Comparison of ENCODE assay signal across 8 cellular contexts in the genomic region with DNA sequence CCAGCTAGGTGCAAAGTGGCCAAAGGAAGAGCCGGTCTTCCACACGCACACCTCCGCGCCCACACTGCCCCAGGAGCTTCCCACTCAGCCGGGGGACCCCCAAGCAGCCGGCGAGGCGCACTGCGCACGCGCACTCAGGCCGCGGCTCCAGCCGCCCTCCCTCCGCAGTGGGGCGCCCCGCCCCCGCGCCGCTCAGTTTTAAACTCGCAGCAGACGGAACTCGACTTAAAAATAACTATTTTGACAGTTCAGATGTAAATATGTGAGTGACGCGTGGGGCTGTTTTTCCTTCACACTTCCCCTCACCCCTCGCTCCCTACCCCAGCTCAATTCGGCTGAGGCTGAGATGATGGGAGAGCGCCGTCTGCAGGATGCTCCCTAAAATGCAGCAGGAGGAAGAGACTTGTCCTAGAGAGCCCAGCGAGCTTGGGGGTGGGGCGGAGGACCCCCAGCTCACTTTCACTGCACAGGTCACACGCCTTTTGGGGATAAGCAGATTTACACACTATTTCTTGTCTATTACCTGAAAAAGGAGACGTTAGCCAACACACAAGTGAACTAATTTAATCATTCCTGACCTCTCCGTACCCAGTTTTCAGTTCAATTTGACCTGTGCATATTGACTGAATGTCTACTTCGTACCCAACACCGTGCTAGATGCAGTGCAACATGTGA.
DNase-seq lines count a peak whose midpoint lies in the region; ATAC-seq and TF ChIP-seq lines count a peak whose summit lies in the region.

No MANE protein-coding gene starts in this region.

- no peak overlapping the region for H3K27ac ChIP-seq in substantia nigra (ENCODE audit: low read depth, low read length, poor library complexity, severe bottlenecking)

- peak overlapping the region; percentile 46 to 54 for H3K4me3 ChIP-seq in foreskin fibroblast (ENCODE audit: low read depth in 1 of 2, low read length in 2 of 2)

- DNase-seq in NOMO-1 treated with DMSO at 0.1 percent for 48 hours (lab: John Stamatoyannopoulos, UW; ENCODE audit: unreplicated experiment) (peak; percentile 60), foreskin fibroblast (peak in 1 of 2 donors; percentile 52), nephron progenitor cell (peak; percentile 75), substantia nigra (lab: John Stamatoyannopoulos, UW) (peak in 37 of 49 donors; percentile 11 to 76 (median 42))
- peak; percentile 26 for DNase-seq in activated effector memory CD4-positive, alpha-beta T cell treated with Interleukin-2 at 50 U/mL for 16 hours

- TF ChIP-seq CTCF in GM12874 (IDR thresholded peaks at IDR 0.05; ENCODE audit: insufficient read depth, low read depth, low read length) (peak; percentile 77), foreskin fibroblast (IDR thresholded peaks at IDR 0.05; ENCODE audit: low read depth, low read length) (peak; percentile 89), nephron progenitor cell (IDR thresholded peaks at IDR 0.05) (peak; percentile 84)

- peaks cover 17% of the 10 kb centered on the region for H3K27me3 Mint-ChIP-seq in nephron progenitor cell (ENCODE audit: low read depth, poor library complexity)

- ATAC-seq in GM21390 (IDR thresholded peaks at IDR 0.05; ENCODE audit: unreplicated experiment), result no peak
- no peak for ATAC-seq in GM21529 (IDR thresholded peaks at IDR 0.05; ENCODE audit: unreplicated experiment)

- no peaks in the 10 kb centered on the region for H3K36me3 Mint-ChIP-seq in nephron progenitor cell (ENCODE audit: low read depth)

- H3K4me3 Mint-ChIP-seq in nephron progenitor cell, result peak overlapping the region; percentile 90

- no peaks in the 10 kb centered on the region for H3K9me3 Mint-ChIP-seq in nephron progenitor cell

- H3K27ac Mint-ChIP-seq in nephron progenitor cell, result no peak overlapping the region

- peaks cover 60% of the 10 kb centered on the region for H3K4me1 Mint-ChIP-seq in nephron progenitor cell
